In the genomic region with DNA sequence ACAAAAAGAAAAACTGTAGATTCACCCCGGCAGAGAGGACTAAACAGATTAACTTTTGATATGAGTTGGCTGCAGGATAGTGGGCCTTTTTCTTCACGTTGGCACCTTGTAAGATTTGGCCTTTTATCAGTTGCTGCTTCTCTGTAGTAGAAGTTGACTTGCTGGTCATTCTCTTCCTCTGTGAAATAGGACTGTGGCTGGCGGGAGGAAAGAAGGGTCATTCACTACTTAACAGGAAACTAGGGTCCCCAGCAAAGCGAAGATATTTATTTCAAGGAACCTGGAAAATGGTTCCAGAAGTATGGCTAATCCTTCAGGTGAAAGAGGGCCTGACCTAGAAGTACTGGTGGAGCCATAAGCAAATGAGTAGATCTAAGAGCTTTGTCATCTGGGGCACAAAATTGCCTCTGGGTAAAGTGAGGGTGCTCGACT, we compare ENCODE assay signal across 9 cellular contexts. TPM values are rescaled to one million over a fixed set of nuclear protein-coding genes. Genes with fewer than 3 reads are reported as not detected.
DNase-seq lines count a peak whose midpoint lies in the region; ATAC-seq, FAIRE-seq and TF ChIP-seq lines count a peak whose summit lies in the region.
"Had no signal": no experiment of that assay in that cellular context is flagged by ENCODE, and none has a peak within 500 bp of the region (broad histone marks: within the 10 kb centered on the region; RNA-seq: fewer than 3 reads in every experiment).

No MANE protein-coding gene starts in this region.

- dilution Hi-C loops in keratinocyte (cut with MboI; ENCODE audit: extremely low pct_ligation_motif_present, low sequenced_read_pairs): no loop called here

- no peaks in the 10 kb centered on the region for H3K9me3 ChIP-seq in keratinocyte (ENCODE audit: control insufficient read depth, low read depth, low read length)

- H3K4me3 ChIP-seq in keratinocyte (ENCODE audit: control insufficient read depth in 2 of 3, extremely low read depth in 1 of 3, insufficient read depth in 2 of 3, low read depth in 1 of 3, low read length in 3 of 3): peak overlapping the region; percentile 94 to 96 (median 95)

- H3K4me1 Mint-ChIP-seq in activated CD4-positive, alpha-beta T cell treated with anti-CD3 and anti-CD28 coated beads, Interleukin-2, amount 10 ng/mL, durations not matched to agents 24 days and 14 days: peaks cover 18% of the 10 kb centered on the region
- H3K4me1 Mint-ChIP-seq in activated T-helper 17 cell treated with anti-CD3 and anti-CD28 coated beads, Interleukin-2, amount 50 U/mL, for 72 hours: peaks cover 17% of the 10 kb centered on the region

- H2AFZ ChIP-seq in keratinocyte (ENCODE audit: control insufficient read depth, low read length): peak overlapping the region; percentile 73

- peak overlapping the region; percentile 93 for H3K4me2 ChIP-seq in keratinocyte (ENCODE audit: control insufficient read depth, extremely low read depth, insufficient read depth, low read depth, low read length)

- peaks cover 11 to 15% of the 10 kb centered on the region in 2 experiments for H3K36me3 ChIP-seq in keratinocyte (ENCODE audit: control insufficient read depth in 2 of 2, extremely low read depth in 1 of 2, insufficient read depth in 2 of 2, low read length in 2 of 2)

- H3K27ac Mint-ChIP-seq in activated CD4-positive, alpha-beta T cell treated with anti-CD3 and anti-CD28 coated beads, Interleukin-2, amount 10 ng/mL, durations not matched to agents 24 days and 14 days: peak overlapping the region; percentile 94
- peak overlapping the region; percentile 96 for H3K27ac Mint-ChIP-seq in activated T-helper 17 cell treated with anti-CD3 and anti-CD28 coated beads, Interleukin-2, amount 50 U/mL, for 72 hours

- H3K27me3 Mint-ChIP-seq in activated CD4-positive, alpha-beta T cell treated with anti-CD3 and anti-CD28 coated beads, Interleukin-2, amount 10 ng/mL, durations not matched to agents 24 days and 14 days: no peaks in the 10 kb centered on the region
- no peaks in the 10 kb centered on the region for H3K27me3 Mint-ChIP-seq in activated T-helper 17 cell treated with anti-CD3 and anti-CD28 coated beads, Interleukin-2, amount 50 U/mL, for 72 hours

- intact Hi-C loops in activated CD4-positive, alpha-beta T cell treated with anti-CD3 and anti-CD28 coated beads, Interleukin-2, amount 10 ng/mL, durations not matched to agents 24 days and 14 days (cut with micrococcal nuclease): loop anchor here (1.0 to 10.0 kb wide), 5 partner anchors 14 to 695 kb away; a partner anchor contains a TSS

- peaks cover 7% of the 10 kb centered on the region for H3K4me1 ChIP-seq in keratinocyte (ENCODE audit: control insufficient read depth, extremely low read depth, insufficient read depth, low read length)

- no peak for FAIRE-seq in keratinocyte (lab: Jason Lieb, UNC)
- FAIRE-seq: D721Med had no signal

- peaks cover 34% of the 10 kb centered on the region for H3K79me2 ChIP-seq in keratinocyte (ENCODE audit: control insufficient read depth, insufficient read depth, low read length)

- H3K27ac ChIP-seq in keratinocyte (ENCODE audit: control insufficient read depth, insufficient read depth, low read length) (peak overlapping the region; percentile 89), temporal lobe (ENCODE audit: low read depth, low read length) (peak overlapping the region; percentile 77)

- no peaks in the 10 kb centered on the region for H3K9me1 ChIP-seq in keratinocyte (ENCODE audit: control insufficient read depth, extremely low read depth, insufficient read depth, low read length)

- H3K27me3 ChIP-seq in keratinocyte (ENCODE audit: control insufficient read depth, extremely low read depth, insufficient read depth, low read length): no peaks in the 10 kb centered on the region

- peak overlapping the region; percentile 96 for H3K9ac ChIP-seq in keratinocyte (ENCODE audit: control insufficient read depth, extremely low read depth, insufficient read depth, low read length)

- peaks cover 3% of the 10 kb centered on the region for H4K20me1 ChIP-seq in keratinocyte (ENCODE audit: control insufficient read depth, extremely low read depth, insufficient read depth, low read length)

- peak overlapping the region; percentile 88 for H3K4me3 Mint-ChIP-seq in activated CD4-positive, alpha-beta T cell treated with anti-CD3 and anti-CD28 coated beads, Interleukin-2, amount 10 ng/mL, durations not matched to agents 24 days and 14 days
- peak overlapping the region; percentile 86 for H3K4me3 Mint-ChIP-seq in activated T-helper 17 cell treated with anti-CD3 and anti-CD28 coated beads, Interleukin-2, amount 50 U/mL, for 72 hours

- no peak for TF ChIP-seq CTCF in keratinocyte (optimal IDR thresholded peaks at IDR 0.05 in 1 of 3, IDR thresholded peaks at IDR 0.05 in 1 of 3, conservative IDR thresholded peaks at IDR 0.05 in 1 of 3; ENCODE audit: extremely low read depth in 1 of 3, insufficient read depth in 2 of 3, low read length in 3 of 3)

- no peak for DNase-seq in activated CD4-positive, alpha-beta T cell treated with anti-CD3 and anti-CD28 coated beads, Interleukin-2, amount 10 ng/mL, durations not matched to agents 24 days and 14 days
- DNase-seq in activated CD4-positive, alpha-beta T cell treated with anti-CD3 and anti-CD28 coated beads, Interleukin-2, amount 50 U/mL, for 48 hours: no peak
- DNase-seq in keratinocyte (ENCODE audit: low read depth, low spot score) (no peak), AML-193 (lab: John Stamatoyannopoulos, UW) (no peak), hepatic stellate cell (ENCODE audit: low spot score) (no peak)

- no peak for ATAC-seq in activated T-helper 17 cell treated with anti-CD3 and anti-CD28 coated beads, Interleukin-2, amount 50 U/mL, for 72 hours (replicated peaks)
- no peak for ATAC-seq in GM18873 (IDR thresholded peaks at IDR 0.05; ENCODE audit: low FRiP score, unreplicated experiment)

- H3K36me3 Mint-ChIP-seq in activated CD4-positive, alpha-beta T cell treated with anti-CD3 and anti-CD28 coated beads, Interleukin-2, amount 10 ng/mL, durations not matched to agents 24 days and 14 days (ENCODE audit: low read depth): peaks cover 37% of the 10 kb centered on the region
- peaks cover 48% of the 10 kb centered on the region for H3K36me3 Mint-ChIP-seq in activated T-helper 17 cell treated with anti-CD3 and anti-CD28 coated beads, Interleukin-2, amount 50 U/mL, for 72 hours (ENCODE audit: low read depth)

- H3K9me3 Mint-ChIP-seq in activated CD4-positive, alpha-beta T cell treated with anti-CD3 and anti-CD28 coated beads, Interleukin-2, amount 10 ng/mL, durations not matched to agents 24 days and 14 days: peaks cover 10% of the 10 kb centered on the region
- H3K9me3 Mint-ChIP-seq in activated T-helper 17 cell treated with anti-CD3 and anti-CD28 coated beads, Interleukin-2, amount 50 U/mL, for 72 hours: no peaks in the 10 kb centered on the region

RNA-seq across cellular contexts. Expression of a gene that starts 0.4 kb away (rescaled TPM):
- total RNA-seq in activated CD4-positive, alpha-beta T cell treated with anti-CD3 and anti-CD28 coated beads, Interleukin-2, amount 10 ng/mL, durations not matched to agents 24 days and 14 days: 405 and 414 TPM in 2 replicates
- total RNA-seq in activated T-helper 17 cell treated with anti-CD3 and anti-CD28 coated beads, Interleukin-2, amount 50 U/mL, for 72 hours: 100 to 1,000 TPM; 200 to 416 TPM
- polyA plus RNA-seq in keratinocyte: 576 to 933 TPM (median 783 TPM) in 3 replicates
- 71.8 TPM for polyA plus RNA-seq in keratinocyte (2011; ENCODE audit: low read depth)
- polyA plus RNA-seq in keratinocyte (2011; cell fraction: cytosol; rRNA removed): 557 and 765 TPM in 2 replicates
- polyA plus RNA-seq in keratinocyte (2011; cell fraction: nucleus; rRNA removed): 306 and 434 TPM in 2 replicates
- polyA plus RNA-seq in keratinocyte (2012; ENCODE audit: low replicate concordance): 274 and 440 TPM in 2 replicates
- polyA minus RNA-seq in keratinocyte: 109 to 258 TPM (median 247 TPM) in 3 replicates
- 260 TPM for polyA minus RNA-seq in keratinocyte (2011; cell fraction: cytosol; rRNA and poly(A)+ RNA removed)
- polyA minus RNA-seq in keratinocyte (2011; cell fraction: nucleus; rRNA and poly(A)+ RNA removed): 43.2 and 61.7 TPM in 2 replicates
- total RNA-seq in temporal lobe: 47.9 TPM

RNA-seq across cellular contexts. Expression of a gene that starts 13.9 kb away (rescaled TPM):
- total RNA-seq in activated CD4-positive, alpha-beta T cell treated with anti-CD3 and anti-CD28 coated beads, Interleukin-2, amount 10 ng/mL, durations not matched to agents 24 days and 14 days: 58.8 and 60.2 TPM in 2 replicates
- 10 to 100 TPM; 57.5 to 64.1 TPM for total RNA-seq in activated T-helper 17 cell treated with anti-CD3 and anti-CD28 coated beads, Interleukin-2, amount 50 U/mL, for 72 hours
- polyA plus RNA-seq in keratinocyte: 31.6 to 42.7 TPM (median 39.9 TPM) in 3 replicates
- 12.0 TPM for polyA plus RNA-seq in keratinocyte (2011; ENCODE audit: low read depth)
- polyA plus RNA-seq in keratinocyte (2011; cell fraction: cytosol; rRNA removed): 24.8 and 47.9 TPM in 2 replicates
- polyA plus RNA-seq in keratinocyte (2011; cell fraction: nucleus; rRNA removed): 30.5 and 31.3 TPM in 2 replicates
- polyA plus RNA-seq in keratinocyte (2012; ENCODE audit: low replicate concordance): 8.9 and 14.7 TPM in 2 replicates
- 32.2 to 81.5 TPM (median 70.1 TPM) in 3 replicates for polyA minus RNA-seq in keratinocyte
- polyA minus RNA-seq in keratinocyte (2011; cell fraction: cytosol; rRNA and poly(A)+ RNA removed): 28.6 TPM
- 44.2 and 78.7 TPM in 2 replicates for polyA minus RNA-seq in keratinocyte (2011; cell fraction: nucleus; rRNA and poly(A)+ RNA removed)
- 94.4 TPM for total RNA-seq in temporal lobe
